26 cellular contexts compared by ENCODE assay signal in the genomic region with DNA sequence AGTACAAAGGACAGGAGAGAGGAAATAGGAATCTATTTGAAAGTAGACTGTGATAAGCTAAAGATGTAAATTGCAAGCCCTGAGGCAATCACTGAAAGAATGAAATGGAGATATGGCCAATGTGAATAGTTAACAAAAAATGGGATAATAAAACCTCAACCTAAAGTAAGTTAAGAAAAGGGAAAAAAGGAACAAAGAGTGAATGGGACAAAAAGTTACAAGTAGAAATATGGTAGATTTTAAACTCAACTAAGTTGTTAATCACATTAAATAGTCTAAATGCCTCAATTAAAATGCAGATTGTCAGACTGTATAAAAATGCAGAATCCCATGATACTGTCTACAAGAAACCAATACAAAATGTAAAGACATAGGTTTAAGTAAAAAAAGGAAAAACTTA.
"Had no signal": no experiment of that assay in that cellular context is flagged by ENCODE, and none has a peak within 500 bp of the region (broad histone marks: within the 10 kb centered on the region; RNA-seq: fewer than 3 reads in every experiment).

No MANE protein-coding gene starts in this region.

- H3K9me3 ChIP-seq: colonic mucosa, esophagus muscularis mucosa, heart right ventricle, left lung, right lobe of liver, stomach, thyroid gland had no signal

- H3K27me3 Mint-ChIP-seq: type B pancreatic cell had no signal

- H3K4me3 Mint-ChIP-seq: dendritic cell treated with granulocyte-macrophage colony-stimulating factor and Interleukin-4, amounts not matched to agents 40 ng/mL and 50 ng/mL, for 4 days; naive B cell; natural killer cell treated with Interleukin-12 subunit alpha and Interleukin-12 subunit beta and Interleukin-15 and Interleukin-18, amount 100 ng/mL, for 72 hours; neural progenitor cell; type B pancreatic cell had no signal

- H3K36me3 ChIP-seq: colonic mucosa, esophagus muscularis mucosa, heart right ventricle, left lung, neural progenitor cell, right lobe of liver, stomach, thyroid gland had no signal

- H3K79me2 ChIP-seq: parathyroid adenoma had no signal

- H3K4me1 Mint-ChIP-seq: naive B cell had no signal

- H3K27ac Mint-ChIP-seq: dendritic cell treated with granulocyte-macrophage colony-stimulating factor and Interleukin-4, amounts not matched to agents 40 ng/mL and 50 ng/mL, for 4 days; naive B cell; natural killer cell treated with Interleukin-12 subunit alpha and Interleukin-12 subunit beta and Interleukin-15 and Interleukin-18, amount 100 ng/mL, for 72 hours; neural progenitor cell; progenitor cell of endocrine pancreas; type B pancreatic cell had no signal

- DNase-seq: colonic mucosa; effector CD8-positive, alpha-beta T cell; foreskin melanocyte; glutamatergic neuron; heart right ventricle; hippocampal formation; left cardiac atrium; left lung; mammary epithelial cell; naive B cell; right lobe of liver; small intestine; stimulated activated CD4-positive, alpha-beta T cell treated with anti-CD3 and anti-CD28 coated beads, Interleukin-12 subunit alpha, Interleukin-12 subunit beta, amount 100 ng/mL, for 4 hours; stimulated activated CD4-positive, alpha-beta T cell treated with anti-CD3 and anti-CD28 coated beads, Interleukin-1b, Interleukin-23, amount 100 ng/mL, for 48 hours; stimulated activated CD4-positive, alpha-beta T cell treated with anti-CD3 and anti-CD28 coated beads, Interleukin-4, amount 100 ng/mL, for 1 hour; stimulated activated CD8-positive, alpha-beta memory T cell treated with anti-CD3 and anti-CD28 coated beads, Interleukin-4, amount 100 ng/mL, for 48 hours; stimulated activated naive CD4-positive, alpha-beta T cell treated with Interleukin-2 at 50 U/mL for 16 hours; stomach; thyroid gland had no signal

- H3K9me3 Mint-ChIP-seq: dendritic cell treated with granulocyte-macrophage colony-stimulating factor and Interleukin-4, amounts not matched to agents 40 ng/mL and 50 ng/mL, for 4 days; naive B cell; natural killer cell treated with Interleukin-12 subunit alpha and Interleukin-12 subunit beta and Interleukin-15 and Interleukin-18, amount 100 ng/mL, for 72 hours; neural progenitor cell; type B pancreatic cell had no signal

- ATAC-seq: heart right ventricle; left cardiac atrium; left lung; natural killer cell treated with Interleukin-12 subunit alpha and Interleukin-12 subunit beta and Interleukin-15 and Interleukin-18, amount 100 ng/mL, for 72 hours; right lobe of liver had no signal

- H3K27me3 ChIP-seq: colonic mucosa, esophagus muscularis mucosa, heart right ventricle, left lung, neural progenitor cell, right lobe of liver, stomach, thyroid gland had no signal

- H3K4me2 ChIP-seq: neural progenitor cell had no signal

- H3K36me3 Mint-ChIP-seq: naive B cell; natural killer cell treated with Interleukin-12 subunit alpha and Interleukin-12 subunit beta and Interleukin-15 and Interleukin-18, amount 100 ng/mL, for 72 hours; neural progenitor cell; type B pancreatic cell had no signal

- H3K4me1 ChIP-seq: colonic mucosa, left lung, parathyroid adenoma, right lobe of liver, stomach, thyroid gland had no signal

- H3K27ac ChIP-seq: colonic mucosa, esophagus muscularis mucosa, heart right ventricle, left lung, neural progenitor cell, parathyroid adenoma, right lobe of liver, stomach, thyroid gland had no signal

- H2AFZ ChIP-seq: neural progenitor cell, parathyroid adenoma had no signal

- H3K4me3 ChIP-seq: colonic mucosa, esophagus muscularis mucosa, heart right ventricle, left lung, neural progenitor cell, right lobe of liver, stomach, thyroid gland had no signal
